ENCODE assay signal across 20 cellular contexts in the genomic region with DNA sequence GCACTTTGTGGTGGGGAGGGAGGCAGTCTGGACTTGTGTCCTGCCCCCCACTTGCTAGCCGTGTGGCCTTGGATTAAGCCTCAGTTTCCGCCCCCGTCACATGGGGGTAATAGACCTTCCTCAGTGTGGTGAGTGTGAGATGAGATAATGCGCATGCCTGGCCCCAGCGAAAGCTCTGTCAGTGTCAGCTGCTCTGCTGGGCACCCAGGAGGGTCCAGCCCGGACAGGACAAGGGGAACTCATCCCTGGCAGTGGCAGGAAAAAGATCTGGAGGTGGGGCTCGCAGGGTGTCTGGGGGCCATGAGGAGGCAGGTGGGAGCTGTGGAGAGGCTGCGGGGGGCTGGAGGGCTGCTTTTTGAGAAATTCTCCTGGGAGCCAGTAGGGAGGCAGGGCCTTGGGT.
DNase-seq lines count a peak whose midpoint lies in the region; ATAC-seq, FAIRE-seq and TF ChIP-seq lines count a peak whose summit lies in the region.
"Had no signal": no experiment of that assay in that cellular context is flagged by ENCODE, and none has a peak within 500 bp of the region (broad histone marks: within the 10 kb centered on the region; RNA-seq: fewer than 3 reads in every experiment).

No MANE protein-coding gene starts in this region.

- no TSS peak for BruUV-seq in K562 (replicated peaks; lab: Mats Ljungman, UMichigan)

- H3K4me1 ChIP-seq in H9 (ENCODE audit: insufficient read depth, low read length): no peaks in the 10 kb centered on the region
- H3K4me1 ChIP-seq in K562 (replicated peaks in 1 of 2; ENCODE audit: control insufficient read depth in 2 of 2, insufficient read depth in 2 of 2, low read length in 2 of 2): peaks cover 0 to 11% of the 10 kb centered on the region in 2 experiments; a peak in 2 of 5 replicates
- H3K4me1 ChIP-seq in neuronal stem cell (ENCODE audit: control insufficient read depth in 2 of 2, insufficient read depth in 1 of 2, low read depth in 1 of 2, low read length in 2 of 2): no peaks in the 10 kb centered on the region
- H3K4me1 ChIP-seq: HAP-1 had no signal

- no peaks in the 10 kb centered on the region for H3K23me2 ChIP-seq in H9 (ENCODE audit: insufficient read length, low read depth, low read length, poor library complexity, severe bottlenecking)

- H3T11ph ChIP-seq in H9 (ENCODE audit: low read length): no peak overlapping the region

- no peak overlapping the region for H2AFZ ChIP-seq in H9 (ENCODE audit: low read length)
- H2AFZ ChIP-seq in K562 (ENCODE audit: low read depth, low read length): no peak overlapping the region
- no peak overlapping the region for H2AFZ ChIP-seq in neuronal stem cell (ENCODE audit: low read length)
- H2AFZ ChIP-seq: GM23338 had no signal

- H2BK15ac ChIP-seq in H9 (ENCODE audit: low read depth, low read length) (no peak overlapping the region), neuronal stem cell (ENCODE audit: low read length) (no peak overlapping the region)

- H3K23ac ChIP-seq in H9 (ENCODE audit: insufficient read length, low read depth, low read length) (no peak overlapping the region), neuronal stem cell (ENCODE audit: low read depth, low read length, poor library complexity) (peak overlapping the region; percentile 20)

- TF ChIP-seq EP300 in K562 (IDR thresholded peaks at IDR 0.05; ENCODE audit: low read length): no peak

- in situ Hi-C loops in K562 (cut with MboI): no loop called here

- H3K4me3 Mint-ChIP-seq in H9: peak overlapping the region in 1 of 2 experiments; percentile 31; a peak in 1 of 5 replicates
- H3K4me3 Mint-ChIP-seq: B cell; CD4-positive, alpha-beta T cell; CD8-positive, alpha-beta memory T cell; GM23338 had no signal

- H3K27ac Mint-ChIP-seq in H9: peak overlapping the region in 1 of 3 experiments; percentile 62; a peak in 1 of 7 replicates
- H3K27ac Mint-ChIP-seq: B cell; CD4-positive, alpha-beta T cell; CD8-positive, alpha-beta memory T cell; GM23338 had no signal

- H4K8ac ChIP-seq in H9 (replicated peaks; ENCODE audit: insufficient read length, low read depth, low read length) (no peak overlapping the region), neuronal stem cell (ENCODE audit: low read depth, low read length) (no peak overlapping the region)

- no peaks in the 10 kb centered on the region for H3K27me3 ChIP-seq in H9 (ENCODE audit: insufficient read depth, low read length)
- peaks cover 9 to 66% of the 10 kb centered on the region in 2 experiments for H3K27me3 ChIP-seq in K562 (ENCODE audit: control insufficient read depth in 2 of 2, insufficient read depth in 2 of 2, low read length in 2 of 2)
- no peaks in the 10 kb centered on the region for H3K27me3 ChIP-seq in neuronal stem cell (ENCODE audit: control insufficient read depth in 3 of 3, insufficient read depth in 3 of 3, low read depth in 1 of 3, low read length in 3 of 3)
- H3K27me3 ChIP-seq: BLaER1 had no signal

- H3K4ac ChIP-seq in H9 (ENCODE audit: low read depth, low read length): no peak overlapping the region
- no peak overlapping the region for H3K4ac ChIP-seq in neuronal stem cell (ENCODE audit: low read length)

- H3K36me3 ChIP-seq in K562 (ENCODE audit: control insufficient read depth, insufficient read depth, low read length) (no peaks in the 10 kb centered on the region), neuronal stem cell (replicated peaks in 1 of 2; ENCODE audit: control insufficient read depth in 2 of 2, insufficient read depth in 2 of 2, low read length in 2 of 2) (no peaks in the 10 kb centered on the region)
- H3K36me3 ChIP-seq: BLaER1, HAP-1 had no signal

- H3K79me1 ChIP-seq in H9 (ENCODE audit: insufficient read depth, low read depth, low read length, poor library complexity, severe bottlenecking) (no peaks in the 10 kb centered on the region), neuronal stem cell (ENCODE audit: low read depth, low read length) (no peaks in the 10 kb centered on the region)

- H2AK5ac ChIP-seq in H9 (ENCODE audit: insufficient read length, low read length) (no peak overlapping the region), neuronal stem cell (ENCODE audit: low read depth, low read length) (peak overlapping the region; percentile 56)

- no peak overlapping the region for H2BK12ac ChIP-seq in H9 (ENCODE audit: insufficient read length, low read depth, low read length)
- H2BK12ac ChIP-seq in neuronal stem cell (ENCODE audit: low read length): no peak overlapping the region

- CTCF ChIA-PET in K562 (lab: Yijun Ruan, JAX; ENCODE audit: low intra/inter-chr PET ratio): no interaction called here

- no peak overlapping the region for H3K4me3 ChIP-seq in K562
- H3K4me3 ChIP-seq in neuronal stem cell (ENCODE audit: low read length in 2 of 2): no peak overlapping the region
- H3K4me3 ChIP-seq: BLaER1, GM12878, GM23338, HAP-1 had no signal

- no peak overlapping the region for H2BK120ac ChIP-seq in H9 (ENCODE audit: low read depth, low read length, poor library complexity, severe bottlenecking)
- no peak overlapping the region for H2BK120ac ChIP-seq in neuronal stem cell (ENCODE audit: low read depth, low read length)

- intact Hi-C loops in K562 (cut with micrococcal nuclease): no loop called here

- DNase-seq in H9: peak; percentile 30
- no peak for DNase-seq in K562 (ENCODE audit: extremely low read depth in 1 of 4, low spot score in 3 of 4)
- no peak for DNase-seq in neuronal stem cell (ENCODE audit: low spot score)
- no peak for DNase-seq in germinal center (ENCODE audit: low spot score)
- DNase-seq: CD4-positive, alpha-beta T cell; CD8-positive, alpha-beta memory T cell; DMS 273 treated with DMSO at 0.1 percent for 48 hours; DMS79; EL; GDM1 had no signal

- no CpG with 5 or more reads among the region's 8 CpGs for WGBS in H9 (ENCODE audit: extremely low coverage, insufficient read length, low lambda C conversion rate)
- WGBS in K562 (ENCODE audit: insufficient coverage, low coverage, missing lambda C conversion rate): 7% methylated on average over 8 of the region's 8 CpGs
- no CpG with 5 or more reads among the region's 8 CpGs for WGBS in neuronal stem cell (ENCODE audit: extremely low coverage in 2 of 2, insufficient read length in 2 of 2, insufficient replicate concordance in 1 of 2), 2 donors

- no peaks in the 10 kb centered on the region; a peak in 1 of 7 replicates for H3K36me3 Mint-ChIP-seq in H9 (ENCODE audit: insufficient read depth in 1 of 3, low read depth in 3 of 3)
- H3K36me3 Mint-ChIP-seq: CD8-positive, alpha-beta memory T cell had no signal

- H4K91ac ChIP-seq in H9 (ENCODE audit: insufficient read length, low read depth, low read length) (no peak overlapping the region), neuronal stem cell (ENCODE audit: low read depth, low read length, poor library complexity) (no peak overlapping the region)

- H3K79me2 ChIP-seq in H9 (ENCODE audit: insufficient read depth, low read length) (no peaks in the 10 kb centered on the region), K562 (ENCODE audit: control insufficient read depth, insufficient read depth, low read length) (no peaks in the 10 kb centered on the region)

- H4K20me1 ChIP-seq in H9 (ENCODE audit: control insufficient read depth, insufficient read depth, insufficient read length) (no peaks in the 10 kb centered on the region), K562 (replicated peaks; ENCODE audit: control insufficient read depth, insufficient read depth, low read length) (0 out of 2 replicates have a peak, but pooled peaks cover 4% of the 10 kb centered on the region)
- H4K20me1 ChIP-seq: BLaER1 had no signal

- H3K9me1 ChIP-seq in K562 (ENCODE audit: control insufficient read depth, insufficient read depth, low read length): peaks cover 3% of the 10 kb centered on the region

- peaks cover 15 to 31% of the 10 kb centered on the region in 2 experiments for H3K4me1 Mint-ChIP-seq in H9
- H3K4me1 Mint-ChIP-seq: B cell; CD8-positive, alpha-beta memory T cell had no signal

- TF ChIP-seq POLR2A in K562 (conservative IDR thresholded peaks at IDR 0.05): no peak

- no peak overlapping the region for H2BK5ac ChIP-seq in H9 (ENCODE audit: insufficient read length, low read length)
- peak overlapping the region; percentile 13 for H2BK5ac ChIP-seq in neuronal stem cell (ENCODE audit: low read length)

- POLR2A ChIA-PET in K562 (lab: Yijun Ruan, JAX): interaction anchor here (0.6 to 1.3 kb wide), 2 partner anchors 16 to 20 kb away, joined by 4 read pairs; no protein-coding TSS in a partner anchor

- H3K9me3 Mint-ChIP-seq in H9: no peaks in the 10 kb centered on the region
- H3K9me3 Mint-ChIP-seq: CD4-positive, alpha-beta T cell; CD8-positive, alpha-beta memory T cell; GM23338 had no signal

- H3K27me3 Mint-ChIP-seq in H9 (ENCODE audit: low read depth): peaks cover 11% of the 10 kb centered on the region

- TF ChIP-seq CTCF in H9 (conservative IDR thresholded peaks at IDR 0.05): no peak
- no peak for TF ChIP-seq CTCF in K562 (IDR thresholded peaks at IDR 0.05 in 2 of 3, conservative IDR thresholded peaks at IDR 0.05 in 1 of 3; ENCODE audit: insufficient read depth in 2 of 3, low read depth in 1 of 3, low read length in 3 of 3)

- H3K9ac ChIP-seq in H9 (ENCODE audit: extremely low read depth, insufficient read length, low read length) (no peak overlapping the region), K562 (ENCODE audit: insufficient read depth in 1 of 2, low read depth in 2 of 2, low read length in 2 of 2) (no peak overlapping the region), neuronal stem cell (ENCODE audit: low read depth, low read length, poor library complexity) (no peak overlapping the region)
- H3K9ac ChIP-seq: BLaER1 had no signal

- H3K14ac ChIP-seq in H9 (ENCODE audit: insufficient read depth, low read length) (no peak overlapping the region), neuronal stem cell (ENCODE audit: low read length) (no peak overlapping the region)

- no peaks in the 10 kb centered on the region for H3K9me3 ChIP-seq in H9 (ENCODE audit: control insufficient read depth, low read depth, low read length)
- no peaks in the 10 kb centered on the region for H3K9me3 ChIP-seq in K562 (replicated peaks; ENCODE audit: control insufficient read depth, insufficient read depth, low read depth, low read length)
- no peaks in the 10 kb centered on the region for H3K9me3 ChIP-seq in neuronal stem cell (replicated peaks in 1 of 2; ENCODE audit: control insufficient read depth in 2 of 2, insufficient read depth in 1 of 2, low read depth in 1 of 2, low read length in 2 of 2)
- H3K9me3 ChIP-seq: BLaER1, HAP-1 had no signal

- H3K27ac ChIP-seq in H9 (ENCODE audit: insufficient read length, low read depth, low read length) (no peak overlapping the region), K562 (ENCODE audit: extremely low read depth, low read depth, low read length) (no peak overlapping the region), neuronal stem cell (replicated peaks; ENCODE audit: low read length) (no peak overlapping the region)
- H3K27ac ChIP-seq: BLaER1, C4-2B had no signal

- H3K18ac ChIP-seq in H9 (ENCODE audit: insufficient read length, low read depth, low read length) (no peak overlapping the region), neuronal stem cell (ENCODE audit: low read length) (peak overlapping the region; percentile 80)

- no peak for TF ChIP-seq RAD21 in K562 (CRISPR knock-in tag; conservative IDR thresholded peaks at IDR 0.05 in 1 of 2, IDR thresholded peaks at IDR 0.05 in 1 of 2)

- H3K56ac ChIP-seq in H9 (ENCODE audit: insufficient read length, low read depth, low read length): no peak overlapping the region

- H3K4me2 ChIP-seq in H9 (ENCODE audit: insufficient read depth, insufficient read length, low read length) (no peak overlapping the region), K562 (ENCODE audit: insufficient read depth, low read length) (no peak overlapping the region), neuronal stem cell (ENCODE audit: insufficient read depth, low read length, poor library complexity, severe bottlenecking) (no peak overlapping the region)
- H3K4me2 ChIP-seq: BLaER1, GM23338 had no signal

- no peak overlapping the region for H2BK20ac ChIP-seq in H9 (ENCODE audit: low read depth, low read length, poor library complexity, severe bottlenecking)

- no peak overlapping the region for H4K5ac ChIP-seq in H9 (ENCODE audit: insufficient read length, low read depth, low read length)

- ATAC-seq in K562: no peak
- no peak for ATAC-seq in SK-N-SH treated with all-trans-retinoic acid at 6 μM for 48 hours
- no peak for ATAC-seq in HG03571 (IDR thresholded peaks at IDR 0.05; ENCODE audit: unreplicated experiment)
- ATAC-seq: GM12878, GM23338 had no signal

- FAIRE-seq in K562 (lab: Jason Lieb, UNC): no peak
- FAIRE-seq: D721Med, GM12878, GM18507 had no signal
